In the genomic region with DNA sequence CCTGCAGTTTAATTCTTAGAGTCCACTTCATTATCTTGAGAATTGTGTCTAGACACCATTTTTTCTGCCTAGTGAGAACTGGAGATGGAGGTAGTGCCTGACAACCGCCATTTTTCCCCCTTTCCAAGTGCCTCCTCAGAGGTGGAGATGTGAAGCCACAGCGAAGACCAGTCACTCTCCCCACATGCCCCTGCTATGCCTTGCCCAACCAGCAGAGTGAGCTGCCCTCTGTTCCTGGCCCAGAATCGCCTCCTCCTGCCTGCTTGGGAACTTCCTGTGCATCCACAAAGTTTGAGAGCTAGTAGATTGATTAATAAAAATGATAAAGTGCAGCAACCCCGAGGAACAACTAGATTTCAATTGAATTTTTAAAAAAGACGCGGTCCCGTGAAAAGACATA, we compare ENCODE assay signal across 9 cellular contexts.
DNase-seq lines count a peak whose midpoint lies in the region; ATAC-seq, FAIRE-seq and TF ChIP-seq lines count a peak whose summit lies in the region.
"Had no signal": no experiment of that assay in that cellular context is flagged by ENCODE, and none has a peak within 500 bp of the region (broad histone marks: within the 10 kb centered on the region; RNA-seq: fewer than 3 reads in every experiment).

No MANE protein-coding gene starts in this region.

- H3K27me3 Mint-ChIP-seq in CD4-positive, alpha-beta memory T cell, result peaks cover 14 to 25% of the 10 kb centered on the region in 2 donors

- H3K27ac ChIP-seq in RWPE1 (no peak overlapping the region), hepatocyte (no peak overlapping the region)
- no peak overlapping the region for H3K27ac ChIP-seq in CD4-positive, alpha-beta memory T cell (ENCODE audit: low read depth, low read length)

- no peak overlapping the region for H3K4me2 ChIP-seq in hepatocyte

- H3K4me3 Mint-ChIP-seq in CD4-positive, alpha-beta memory T cell, result no peak overlapping the region
- H3K4me3 Mint-ChIP-seq: stimulated activated naive CD8-positive, alpha-beta T cell treated with anti-CD3 and anti-CD28 coated beads, Interleukin-15, Interleukin-2, amounts not matched to agents 100 ng/mL and 50 ng/mL, for 24 hours had no signal

- H3K79me2 ChIP-seq in hepatocyte, result no peaks in the 10 kb centered on the region

- peaks cover 0 to 1% (median 0%) of the 10 kb centered on the region in 8 donors for H3K9me3 Mint-ChIP-seq in CD4-positive, alpha-beta memory T cell
- H3K9me3 Mint-ChIP-seq: stimulated activated naive CD8-positive, alpha-beta T cell treated with anti-CD3 and anti-CD28 coated beads, Interleukin-15, Interleukin-2, amounts not matched to agents 100 ng/mL and 50 ng/mL, for 24 hours had no signal

- no peak for TF ChIP-seq POLR2A in GM12891 (IDR thresholded peaks at IDR 0.05; ENCODE audit: low read depth, low read length)

- intact Hi-C loops in CD4-positive, alpha-beta memory T cell (cut with micrococcal nuclease), result no loop called here

- no peaks in the 10 kb centered on the region for H3K36me3 ChIP-seq in BJ (ENCODE audit: control insufficient read depth, insufficient read depth, low read length)
- H3K36me3 ChIP-seq in hepatocyte (replicated peaks; ENCODE audit: insufficient read depth, low read depth), result no peaks in the 10 kb centered on the region
- no peaks in the 10 kb centered on the region for H3K36me3 ChIP-seq in CD4-positive, alpha-beta memory T cell (ENCODE audit: insufficient read depth, low read length)

- CTCF ChIA-PET in BJ (lab: Yijun Ruan, JAX), result interaction anchor here (0.7 to 1.9 kb wide), 6 partner anchors 12 to 596 kb away, joined by 3 to 7 read pairs (median 3); no protein-coding TSS in a partner anchor
- CTCF ChIA-PET in RWPE1 (lab: Yijun Ruan, JAX), result interaction anchor here (0.6 to 1.1 kb wide), 7 partner anchors 28 to 654 kb away, joined by 3 to 5 read pairs (median 3); no protein-coding TSS in a partner anchor
- CTCF ChIA-PET in CD4-positive, alpha-beta memory T cell (lab: Charles Lee; ENCODE audit: partially characterized antibody), result no interaction called here

- no peaks in the 10 kb centered on the region for H3K36me3 Mint-ChIP-seq in CD4-positive, alpha-beta memory T cell

- POLR2A ChIA-PET in BJ (lab: Charles Lee) (no interaction called here), RWPE1 (lab: Yijun Ruan, JAX; ENCODE audit: low non-redundant PET) (no interaction called here)
- POLR2A ChIA-PET in CD4-positive, alpha-beta memory T cell (lab: Charles Lee; ENCODE audit: partially characterized antibody), result no interaction called here

- no peaks in the 10 kb centered on the region for H3K9me3 ChIP-seq in hepatocyte (ENCODE audit: low read depth)
- H3K9me3 ChIP-seq in CD4-positive, alpha-beta memory T cell (ENCODE audit: control insufficient read depth in 1 of 2, low read length in 2 of 2), result no peaks in the 10 kb centered on the region

- H3K4me1 ChIP-seq in hepatocyte (ENCODE audit: insufficient read depth), result no peaks in the 10 kb centered on the region
- no peaks in the 10 kb centered on the region for H3K4me1 ChIP-seq in CD4-positive, alpha-beta memory T cell (ENCODE audit: insufficient read depth, low read length)

- DNase-seq in BJ (ENCODE audit: low read depth) (no peak), GM12891 (ENCODE audit: insufficient read length, low spot score) (peak; percentile 52), RWPE1 (ENCODE audit: low spot score) (peak; percentile 66), hepatocyte (ENCODE audit: low spot score) (peak; percentile 43), NCI-H446 treated with DMSO at 0.1 percent for 48 hours (lab: John Stamatoyannopoulos, UW) (no peak)
- DNase-seq in CD4-positive, alpha-beta memory T cell, result no peak

- H3K27me3 ChIP-seq in BJ (ENCODE audit: control insufficient read depth, insufficient read depth, low read length) (peaks cover 7% of the 10 kb centered on the region), hepatocyte (no peaks in the 10 kb centered on the region)
- no peaks in the 10 kb centered on the region for H3K27me3 ChIP-seq in CD4-positive, alpha-beta memory T cell (ENCODE audit: insufficient read depth, low read length)

- H3K27ac Mint-ChIP-seq in CD4-positive, alpha-beta memory T cell, result no peak overlapping the region
- H3K27ac Mint-ChIP-seq: stimulated activated naive CD8-positive, alpha-beta T cell treated with anti-CD3 and anti-CD28 coated beads, Interleukin-15, Interleukin-2, amounts not matched to agents 100 ng/mL and 50 ng/mL, for 24 hours had no signal

- H3K4me1 Mint-ChIP-seq in CD4-positive, alpha-beta memory T cell, result no peaks in the 10 kb centered on the region

- no peaks in the 10 kb centered on the region for H4K20me1 ChIP-seq in hepatocyte (ENCODE audit: insufficient read depth, poor library complexity, severe bottlenecking)

- TF ChIP-seq CTCF in BJ (IDR thresholded peaks at IDR 0.05; ENCODE audit: insufficient read depth, low read depth, low read length) (peak; percentile 78), RWPE1 (conservative IDR thresholded peaks at IDR 0.05; ENCODE audit: low read depth) (0 out of 2 replicates have a peak, but pooled peaks have one; percentile 11), hepatocyte (IDR thresholded peaks at IDR 0.05; ENCODE audit: poor library complexity) (peak; percentile 46)

- no peaks in the 10 kb centered on the region for H3K9me2 ChIP-seq in hepatocyte (replicated peaks; ENCODE audit: insufficient read depth)

- ATAC-seq in HG03045 (IDR thresholded peaks at IDR 0.05; ENCODE audit: unreplicated experiment) (no peak), HG03439 (IDR thresholded peaks at IDR 0.05; ENCODE audit: unreplicated experiment) (no peak)

- peak; percentile 54 for FAIRE-seq in GM12891 (lab: Jason Lieb, UNC)

- WGBS in hepatocyte (ENCODE audit: low lambda C conversion rate, missing lambda C conversion rate), result 77% methylated on average over 7 of the region's 7 CpGs

- H2AFZ ChIP-seq in hepatocyte, result no peak overlapping the region

- H3K4me3 ChIP-seq in BJ (ENCODE audit: low read depth, low read length) (no peak overlapping the region), hepatocyte (no peak overlapping the region)
- no peak overlapping the region for H3K4me3 ChIP-seq in CD4-positive, alpha-beta memory T cell (ENCODE audit: low read length in 2 of 2)

TF ChIP-seq in GM12891, 5 proteins besides CTCF, POLR2A, EP300 and RAD21:
- TF ChIP-seq TAF1 (IDR thresholded peaks at IDR 0.05; ENCODE audit: low read depth, low read length) (no peak), PAX5 (IDR thresholded peaks at IDR 0.05; ENCODE audit: insufficient read depth, low read length, severe bottlenecking) (no peak), POU2F2 (IDR thresholded peaks at IDR 0.05; ENCODE audit: low read depth, low read length) (no peak), POLR2AphosphoS5 (IDR thresholded peaks at IDR 0.05; ENCODE audit: low read depth, low read length) (no peak), SPI1 (IDR thresholded peaks at IDR 0.05; ENCODE audit: low read depth, low read length) (no peak)

Comparison
In these comparisons a context has a peak if more than half of its experiments do, and no peak if none do; other contexts are left out.
1. DNase-seq: peak in GM12891 (single experiment), RWPE1 (single experiment) and hepatocyte (single experiment); none in BJ (single experiment), CD4-positive, alpha-beta memory T cell (0 of 5) and NCI-H446 treated with DMSO at 0.1 percent for 48 hours (single experiment).
2. CTCF ChIP-seq: peak in every context shown above with its lines; median percentile 78 in BJ; 46 in hepatocyte; 11 in RWPE1.